16 cellular contexts compared by ENCODE assay signal in genomic region chr1:1322418-1322817, GRCh38. TPM values are rescaled to one million over a fixed set of nuclear protein-coding genes. Genes with fewer than 3 reads are reported as not detected.
DNase-seq lines count a peak whose midpoint lies in the region; ATAC-seq and TF ChIP-seq lines count a peak whose summit lies in the region.
"Had no signal": no experiment of that assay in that cellular context is flagged by ENCODE, and none has a peak within 500 bp of the region (broad histone marks: within the 10 kb centered on the region; RNA-seq: fewer than 3 reads in every experiment).

No MANE protein-coding gene starts in this region.

- H3K9ac ChIP-seq in endodermal cell (ENCODE audit: extremely low read depth, low read length, poor library complexity, severe bottlenecking) = no peak overlapping the region

- intact Hi-C loops in activated B cell treated with CpG ODN at 0.5 μM for 24 hours (cut with micrococcal nuclease) = no loop called here
- intact Hi-C loops in stomach (cut with DNase I; ENCODE audit: low total_unique reads) = no loop called here

- ATAC-seq in activated T-cell treated with anti-CD3 and anti-CD28 coated beads, Interleukin-2, amount 50 U/mL, for 72 hours (replicated peaks in 1 of 2) = no peak
- no peak for ATAC-seq in activated B cell treated with CpG ODN at 0.5 μM for 24 hours (ENCODE audit: low read depth)
- ATAC-seq in stimulated activated effector memory CD8-positive, alpha-beta T cell treated with anti-CD3 and anti-CD28 coated beads, Interleukin-12 subunit alpha, Interleukin-12 subunit beta, amount 100 ng/mL, for 72 hours = no peak
- ATAC-seq: activated CD4-positive, CD25-positive, alpha-beta regulatory T cell treated with anti-CD3 and anti-CD28 coated beads, Interleukin-2, amount 50 U/mL, for 24 hours had no signal

- POLR2A ChIA-PET in activated B cell treated with CpG ODN at 0.5 μM for 24 hours (lab: Charles Lee) = no interaction called here

- H3K27ac ChIP-seq in endodermal cell (ENCODE audit: low read depth, low read length) = no peak overlapping the region
- H3K27ac ChIP-seq in stomach = peak overlapping the region in 1 of 5 donors; percentile 4
- H3K27ac ChIP-seq: left ventricle myocardium inferior, thyroid gland had no signal

- TF ChIP-seq CTCF in activated B cell treated with CpG ODN at 0.5 μM for 24 hours (IDR thresholded peaks at IDR 0.05) = no peak
- TF ChIP-seq CTCF in endodermal cell (conservative IDR thresholded peaks at IDR 0.05) = no peak
- no peak for TF ChIP-seq CTCF in stomach (IDR thresholded peaks at IDR 0.05)

- peak overlapping the region; percentile 96 for H3K4me3 Mint-ChIP-seq in activated T-cell treated with anti-CD3 and anti-CD28 coated beads, Interleukin-2, amount 50 U/mL, for 72 hours
- H3K4me3 Mint-ChIP-seq in activated B cell treated with CpG ODN at 0.5 μM for 24 hours (peak overlapping the region; percentile 66), endodermal cell (peak overlapping the region; percentile 59)
- peak overlapping the region; percentile 83 for H3K4me3 Mint-ChIP-seq in stimulated activated effector memory CD8-positive, alpha-beta T cell treated with anti-CD3 and anti-CD28 coated beads, Interleukin-12 subunit alpha, Interleukin-12 subunit beta, amount 100 ng/mL, for 72 hours

- TF ChIP-seq POLR2A in stomach (IDR thresholded peaks at IDR 0.05) = no peak

- peaks cover 5 to 9% of the 10 kb centered on the region in 2 donors for H3K36me3 Mint-ChIP-seq in activated T-cell treated with anti-CD3 and anti-CD28 coated beads, Interleukin-2, amount 50 U/mL, for 72 hours (ENCODE audit: insufficient read depth in 2 of 2)
- H3K36me3 Mint-ChIP-seq in activated B cell treated with CpG ODN at 0.5 μM for 24 hours (ENCODE audit: low read depth) (peaks cover 27% of the 10 kb centered on the region), endodermal cell (ENCODE audit: low read depth) (peaks cover 21% of the 10 kb centered on the region)
- H3K36me3 Mint-ChIP-seq in stimulated activated effector memory CD8-positive, alpha-beta T cell treated with anti-CD3 and anti-CD28 coated beads, Interleukin-12 subunit alpha, Interleukin-12 subunit beta, amount 100 ng/mL, for 72 hours = peaks cover 37% of the 10 kb centered on the region

- H3K27me3 Mint-ChIP-seq in activated T-cell treated with anti-CD3 and anti-CD28 coated beads, Interleukin-2, amount 50 U/mL, for 72 hours (ENCODE audit: low read depth) = no peaks in the 10 kb centered on the region
- no peaks in the 10 kb centered on the region for H3K27me3 Mint-ChIP-seq in activated B cell treated with CpG ODN at 0.5 μM for 24 hours
- H3K27me3 Mint-ChIP-seq in endodermal cell (ENCODE audit: insufficient read depth) = no peaks in the 10 kb centered on the region

- H3K9me3 ChIP-seq in endodermal cell (ENCODE audit: control insufficient read depth, low read length) = no peaks in the 10 kb centered on the region
- no peaks in the 10 kb centered on the region for H3K9me3 ChIP-seq in stomach
- H3K9me3 ChIP-seq: left ventricle myocardium inferior, thyroid gland had no signal

- TF ChIP-seq EP300 in stomach (IDR thresholded peaks at IDR 0.05) = no peak

- H3K36me3 ChIP-seq in endodermal cell (ENCODE audit: control insufficient read depth, insufficient read depth, low read length) (peaks cover 20% of the 10 kb centered on the region), stomach (peaks cover 12 to 54% (median 46%) of the 10 kb centered on the region in 4 donors)

- H3K4me1 ChIP-seq in endodermal cell (ENCODE audit: control insufficient read depth, insufficient read depth, low read length) = no peaks in the 10 kb centered on the region
- H3K4me1 ChIP-seq in stomach = peaks cover 57 to 84% (median 82%) of the 10 kb centered on the region in 4 donors

- H3K27me3 ChIP-seq in endodermal cell (ENCODE audit: control insufficient read depth, insufficient read depth, low read length, poor library complexity, severe bottlenecking) (no peaks in the 10 kb centered on the region), stomach (no peaks in the 10 kb centered on the region)
- H3K27me3 ChIP-seq: thyroid gland had no signal

- 89 to 95% methylated on average over 2 to 6 of the region's 14 CpGs for WGBS in endodermal cell (ENCODE audit: insufficient coverage in 1 of 2, insufficient read length in 1 of 2), 2 experiments
- 81 to 98% (median 89%) methylated on average over 4 to 14 of the region's 14 CpGs for WGBS in stomach, 5 donors

- H3K4me3 ChIP-seq in endodermal cell (ENCODE audit: low read length) (no peak overlapping the region), stomach (peak overlapping the region in 1 of 4 donors; percentile 24)
- H3K4me3 ChIP-seq: thyroid gland had no signal

- no peak for DNase-seq in activated T-cell treated with anti-CD3 and anti-CD28 coated beads, Interleukin-2, amount 50 U/mL, for 72 hours
- DNase-seq in activated T-cell treated with anti-CD3 and anti-CD28 coated beads, Interleukin-2, amount 50 U/mL, for 48 hours = no peak
- DNase-seq in activated B cell treated with CpG ODN at 0.5 μM for 24 hours = no peak
- no peak for DNase-seq in endodermal cell
- DNase-seq in stimulated activated effector memory CD8-positive, alpha-beta T cell treated with anti-CD3 and anti-CD28 coated beads, Interleukin-12 subunit alpha, Interleukin-12 subunit beta, amount 100 ng/mL, for 72 hours (ENCODE audit: low spot score in 2 of 2) = no peak
- DNase-seq in stomach = no peak
- DNase-seq in SK-N-DZ (ENCODE audit: low spot score) = no peak
- no peak for DNase-seq in NCI-H1092 (lab: John Stamatoyannopoulos, UW)
- DNase-seq: activated effector memory CD4-positive, alpha-beta T cell treated with Interleukin-2 at 50 U/mL for 16 hours; effector CD4-positive, alpha-beta T cell; left ventricle myocardium inferior; NCI-H2081 treated with DMSO at 0.1 percent for 48 hours; NCI-H774; retina; thyroid gland had no signal

- CTCF ChIA-PET in activated B cell treated with CpG ODN at 0.5 μM for 24 hours (lab: Charles Lee) = no interaction called here

- peaks cover 32% of the 10 kb centered on the region for H3K4me1 Mint-ChIP-seq in activated T-cell treated with anti-CD3 and anti-CD28 coated beads, Interleukin-2, amount 50 U/mL, for 72 hours (ENCODE audit: low read depth)
- H3K4me1 Mint-ChIP-seq in activated B cell treated with CpG ODN at 0.5 μM for 24 hours (peaks cover 37% of the 10 kb centered on the region), endodermal cell (peaks cover 5% of the 10 kb centered on the region)
- peaks cover 33% of the 10 kb centered on the region for H3K4me1 Mint-ChIP-seq in stimulated activated effector memory CD8-positive, alpha-beta T cell treated with anti-CD3 and anti-CD28 coated beads, Interleukin-12 subunit alpha, Interleukin-12 subunit beta, amount 100 ng/mL, for 72 hours

- H3K9me3 Mint-ChIP-seq in activated T-cell treated with anti-CD3 and anti-CD28 coated beads, Interleukin-2, amount 50 U/mL, for 72 hours = no peaks in the 10 kb centered on the region
- no peaks in the 10 kb centered on the region for H3K9me3 Mint-ChIP-seq in activated B cell treated with CpG ODN at 0.5 μM for 24 hours
- H3K9me3 Mint-ChIP-seq in endodermal cell = no peaks in the 10 kb centered on the region
- H3K9me3 Mint-ChIP-seq in stimulated activated effector memory CD8-positive, alpha-beta T cell treated with anti-CD3 and anti-CD28 coated beads, Interleukin-12 subunit alpha, Interleukin-12 subunit beta, amount 100 ng/mL, for 72 hours = no peaks in the 10 kb centered on the region

- H3K27ac Mint-ChIP-seq in activated T-cell treated with anti-CD3 and anti-CD28 coated beads, Interleukin-2, amount 50 U/mL, for 72 hours = peak overlapping the region; percentile 0
- no peak overlapping the region for H3K27ac Mint-ChIP-seq in activated B cell treated with CpG ODN at 0.5 μM for 24 hours
- peak overlapping the region; percentile 44 for H3K27ac Mint-ChIP-seq in endodermal cell
- H3K27ac Mint-ChIP-seq in stimulated activated effector memory CD8-positive, alpha-beta T cell treated with anti-CD3 and anti-CD28 coated beads, Interleukin-12 subunit alpha, Interleukin-12 subunit beta, amount 100 ng/mL, for 72 hours = peak overlapping the region; percentile 82

RNA-seq across cellular contexts. Expression of gene INTS11, which starts 2.0 kb away (rescaled TPM):
- total RNA-seq in activated T-cell treated with anti-CD3 and anti-CD28 coated beads, Interleukin-2, amount 50 U/mL, for 72 hours = 100 to 1,000 TPM; 108 to 131 TPM
- 131 and 151 TPM in 2 replicates for total RNA-seq in activated B cell treated with CpG ODN at 0.5 μM for 24 hours
- total RNA-seq in endodermal cell = 100 to 1,000 TPM; 146 to 153 TPM
- polyA plus RNA-seq in endodermal cell (2013, experiment 1 of 2) = 107 TPM
- polyA plus RNA-seq in endodermal cell (2013, experiment 2 of 2) = 92.4 TPM
- total RNA-seq in stomach = 100 to 1,000 TPM in 4 of 5 donors, 10 to 100 TPM in 1; 59.5 to 520 (median 192) TPM
- 100 to 1,000 TPM; 113 to 151 (median 134) TPM for polyA plus RNA-seq in stomach
- 73.2 and 97.2 TPM in 2 replicates for polyA plus RNA-seq in SK-N-DZ (2014; cell fraction: cytosol; rRNA removed)
- 426 and 497 TPM in 2 replicates for polyA plus RNA-seq in SK-N-DZ (2014; cell fraction: nucleus; rRNA removed)

RNA-seq across cellular contexts. Expression of gene CPTP, which starts 2.2 kb away (rescaled TPM):
- total RNA-seq in activated T-cell treated with anti-CD3 and anti-CD28 coated beads, Interleukin-2, amount 50 U/mL, for 72 hours = 10 to 100 TPM; 18.0 to 22.8 TPM
- total RNA-seq in activated B cell treated with CpG ODN at 0.5 μM for 24 hours (13.8 and 15.3 TPM in 2 replicates), endodermal cell (10 to 100 TPM; 12.0 to 13.6 TPM), stomach (100 to 1,000 TPM in 1 of 5 donors, 10 to 100 TPM in 2, 1 to 10 TPM in 2; 6.6 to 226 (median 12.3) TPM)
- 12.8 TPM for polyA plus RNA-seq in endodermal cell (2013, experiment 1 of 2)
- 11.3 TPM for polyA plus RNA-seq in endodermal cell (2013, experiment 2 of 2)
- 10 to 100 TPM; 17.3 to 49.1 (median 28.4) TPM for polyA plus RNA-seq in stomach
- polyA plus RNA-seq in SK-N-DZ (2014; cell fraction: cytosol; rRNA removed) = 10.0 and 10.7 TPM in 2 replicates
- 5.8 and 6.7 TPM in 2 replicates for polyA plus RNA-seq in SK-N-DZ (2014; cell fraction: nucleus; rRNA removed)

RNA-seq across cellular contexts. Expression of gene TAS1R3, which starts 8.7 kb away (rescaled TPM):
- under 1 TPM; 0.91 to 0.95 TPM for total RNA-seq in activated T-cell treated with anti-CD3 and anti-CD28 coated beads, Interleukin-2, amount 50 U/mL, for 72 hours
- total RNA-seq in activated B cell treated with CpG ODN at 0.5 μM for 24 hours (2.5 and 2.7 TPM in 2 replicates), endodermal cell (under 1 TPM; 0.09 to 0.35 TPM), stomach (10 to 100 TPM in 1 of 5 donors, under 1 TPM in 2, not detected in 2; 0.37 to 11.7 (median 0.43) TPM)
- 0.21 TPM for polyA plus RNA-seq in endodermal cell (2013, experiment 1 of 2)
- polyA plus RNA-seq in endodermal cell (2013, experiment 2 of 2) = 0.21 TPM
- polyA plus RNA-seq in stomach = under 1 TPM in 2 of 3 donors, not detected in 1; 0.10 to 0.31 TPM
- polyA plus RNA-seq in SK-N-DZ (2014; cell fraction: cytosol; rRNA removed) = 0.07 and 0.33 TPM in 2 replicates
- polyA plus RNA-seq in SK-N-DZ (2014; cell fraction: nucleus; rRNA removed) = 0.54 and 0.69 TPM in 2 replicates

RNA-seq across cellular contexts. Expression of gene PUSL1, which starts 14.0 kb away (rescaled TPM):
- total RNA-seq in activated T-cell treated with anti-CD3 and anti-CD28 coated beads, Interleukin-2, amount 50 U/mL, for 72 hours = 10 to 100 TPM; 11.0 to 11.9 TPM
- total RNA-seq in activated B cell treated with CpG ODN at 0.5 μM for 24 hours (11.9 and 12.6 TPM in 2 replicates), endodermal cell (10 to 100 TPM; 21.7 to 23.8 TPM), stomach (10 to 100 TPM in 3 of 5 donors, 1 to 10 TPM in 1, not detected in 1; 5.9 to 64.9 (median 51.4) TPM)
- 18.6 TPM for polyA plus RNA-seq in endodermal cell (2013, experiment 1 of 2)
- polyA plus RNA-seq in endodermal cell (2013, experiment 2 of 2) = 18.3 TPM
- polyA plus RNA-seq in stomach = 10 to 100 TPM; 15.2 to 25.5 (median 23.8) TPM
- 26.7 and 45.0 TPM in 2 replicates for polyA plus RNA-seq in SK-N-DZ (2014; cell fraction: cytosol; rRNA removed)
- 39.6 and 44.2 TPM in 2 replicates for polyA plus RNA-seq in SK-N-DZ (2014; cell fraction: nucleus; rRNA removed)

RNA-seq across cellular contexts. Expression of gene ACAP3, which starts 14.7 kb away (rescaled TPM):
- total RNA-seq in activated T-cell treated with anti-CD3 and anti-CD28 coated beads, Interleukin-2, amount 50 U/mL, for 72 hours = 10 to 100 TPM; 28.6 to 37.9 TPM
- 16.2 and 26.1 TPM in 2 replicates for total RNA-seq in activated B cell treated with CpG ODN at 0.5 μM for 24 hours
- 10 to 100 TPM; 36.8 to 43.5 TPM for total RNA-seq in endodermal cell
- polyA plus RNA-seq in endodermal cell (2013, experiment 1 of 2) = 82.9 TPM
- 63.3 TPM for polyA plus RNA-seq in endodermal cell (2013, experiment 2 of 2)
- 100 to 1,000 TPM in 1 of 5 donors, 10 to 100 TPM in 4; 31.9 to 374 (median 77.0) TPM for total RNA-seq in stomach
- 10 to 100 TPM; 17.9 to 46.1 (median 43.0) TPM for polyA plus RNA-seq in stomach
- polyA plus RNA-seq in SK-N-DZ (2014; cell fraction: cytosol; rRNA removed) = 30.5 and 31.1 TPM in 2 replicates
- 600 and 662 TPM in 2 replicates for polyA plus RNA-seq in SK-N-DZ (2014; cell fraction: nucleus; rRNA removed)
